Comparison of ENCODE assay signal across 1 cellular context in genomic region chr22:25235547-25236290, GRCh38.
TF ChIP-seq lines count a peak whose summit lies in the region.

No MANE protein-coding gene starts in this region.

TF ChIP-seq in IMR-90, 13 proteins besides CTCF, POLR2A, EP300 and RAD21:
- TF ChIP-seq SMC3 (IDR thresholded peaks at IDR 0.05; ENCODE audit: low read depth, low read length) (peak; percentile 41; the same call in 1 of the 2 replicates), BHLHE40 (IDR thresholded peaks at IDR 0.05; ENCODE audit: low read depth, low read length) (no peak), USF2 (IDR thresholded peaks at IDR 0.05; ENCODE audit: low read depth, low read length) (no peak)
